ENCODE assay signal across 8 cellular contexts in genomic region chr13:105410602-105411001, GRCh38. TPM values are rescaled to one million over a fixed set of nuclear protein-coding genes. Genes with fewer than 3 reads are reported as not detected.
DNase-seq lines count a peak whose midpoint lies in the region; ATAC-seq and TF ChIP-seq lines count a peak whose summit lies in the region.

No MANE protein-coding gene starts in this region.

- H3K27me3 Mint-ChIP-seq in activated CD4-positive, alpha-beta memory T cell treated with anti-CD3 and anti-CD28 coated beads, Interleukin-2, amount 10 ng/mL, durations not matched to agents 7 days and 5 days = no peaks in the 10 kb centered on the region
- H3K27me3 Mint-ChIP-seq in effector memory CD8-positive, alpha-beta T cell = no peaks in the 10 kb centered on the region

- H3K36me3 Mint-ChIP-seq in activated CD4-positive, alpha-beta memory T cell treated with anti-CD3 and anti-CD28 coated beads, Interleukin-2, amount 10 ng/mL, durations not matched to agents 7 days and 5 days (ENCODE audit: low read depth) = no peaks in the 10 kb centered on the region
- H3K36me3 Mint-ChIP-seq in effector memory CD8-positive, alpha-beta T cell (ENCODE audit: insufficient read depth) = no peaks in the 10 kb centered on the region

- no peak overlapping the region for H3K4me3 Mint-ChIP-seq in activated CD4-positive, alpha-beta memory T cell treated with anti-CD3 and anti-CD28 coated beads, Interleukin-2, amount 10 ng/mL, durations not matched to agents 7 days and 5 days
- no peak overlapping the region for H3K4me3 Mint-ChIP-seq in effector memory CD8-positive, alpha-beta T cell

- peak; percentile 8 for DNase-seq in AG09309 (ENCODE audit: low read depth)
- DNase-seq in HT1080 (ENCODE audit: low read depth) = peak; percentile 16
- DNase-seq in activated CD4-positive, alpha-beta memory T cell treated with anti-CD3 and anti-CD28 coated beads, Interleukin-2, amount 10 ng/mL, durations not matched to agents 7 days and 5 days = peak; percentile 20
- peak; percentile 44 for DNase-seq in fibroblast of villous mesenchyme (ENCODE audit: low read depth)
- peak; percentile 72 for DNase-seq in pons (ENCODE audit: low spot score)
- DNase-seq in NCI-H774 (lab: John Stamatoyannopoulos, UW) = no peak
- DNase-seq in effector memory CD8-positive, alpha-beta T cell = no peak

- CTCF ChIA-PET in activated CD4-positive, alpha-beta memory T cell treated with anti-CD3 and anti-CD28 coated beads, Interleukin-2, amount 10 ng/mL, durations not matched to agents 7 days and 5 days (lab: Charles Lee) = interaction anchor here (0.7 to 1.3 kb wide), 3 partner anchors 10 to 1126 kb away, joined by 4 to 13 read pairs (median 5); no protein-coding TSS in a partner anchor

- no peak overlapping the region for H3K27ac Mint-ChIP-seq in activated CD4-positive, alpha-beta memory T cell treated with anti-CD3 and anti-CD28 coated beads, Interleukin-2, amount 10 ng/mL, durations not matched to agents 7 days and 5 days
- H3K27ac Mint-ChIP-seq in effector memory CD8-positive, alpha-beta T cell = no peak overlapping the region

- no peaks in the 10 kb centered on the region for H3K4me1 Mint-ChIP-seq in activated CD4-positive, alpha-beta memory T cell treated with anti-CD3 and anti-CD28 coated beads, Interleukin-2, amount 10 ng/mL, durations not matched to agents 7 days and 5 days
- no peaks in the 10 kb centered on the region for H3K4me1 Mint-ChIP-seq in effector memory CD8-positive, alpha-beta T cell (ENCODE audit: low read depth in 2 of 2)

- POLR2A ChIA-PET in activated CD4-positive, alpha-beta memory T cell treated with anti-CD3 and anti-CD28 coated beads, Interleukin-2, amount 10 ng/mL, durations not matched to agents 7 days and 5 days (lab: Charles Lee) = no interaction called here

- ATAC-seq in HG02852 (IDR thresholded peaks at IDR 0.05; ENCODE audit: unreplicated experiment) = no peak
- ATAC-seq in effector memory CD8-positive, alpha-beta T cell (replicated peaks) = no peak

- TF ChIP-seq CTCF in AG09309 (IDR thresholded peaks at IDR 0.05; ENCODE audit: control insufficient read depth, insufficient read depth, low read depth, low read length, missing control alignments) (peak; percentile 88), fibroblast of villous mesenchyme (IDR thresholded peaks at IDR 0.05; ENCODE audit: insufficient read depth, low read depth, low read length) (peak; percentile 76)

- no peaks in the 10 kb centered on the region for H3K9me3 Mint-ChIP-seq in activated CD4-positive, alpha-beta memory T cell treated with anti-CD3 and anti-CD28 coated beads, Interleukin-2, amount 10 ng/mL, durations not matched to agents 7 days and 5 days
- H3K9me3 Mint-ChIP-seq in effector memory CD8-positive, alpha-beta T cell = peaks cover 0 to 6% of the 10 kb centered on the region in 2 donors

- H3K4me3 ChIP-seq in AG09309 (ENCODE audit: control insufficient read depth, low read depth, low read length) (no peak overlapping the region), fibroblast of villous mesenchyme (ENCODE audit: low read depth, low read length) (peak overlapping the region; percentile 57)

RNA-seq across cellular contexts. Expression of gene DAOA, which starts 55.2 kb away (rescaled TPM):
- total RNA-seq in HT1080 (2014; rRNA removed; shearing (Covaris generic)) = not detected in 2 replicates
- not detected in 2 replicates for polyA plus RNA-seq in HT1080 (2015; cell fraction: cytosol; rRNA removed)
- polyA plus RNA-seq in HT1080 (2015; cell fraction: nucleus; rRNA removed) = not detected in 2 replicates
- not detected for total RNA-seq in activated CD4-positive, alpha-beta memory T cell treated with anti-CD3 and anti-CD28 coated beads, Interleukin-2, amount 10 ng/mL, durations not matched to agents 7 days and 5 days
- not detected in 2 replicates for total RNA-seq in fibroblast of villous mesenchyme

Comparison
In these comparisons a context has a peak if more than half of its experiments do, and no peak if none do; other contexts are left out.
1. DNase-seq: peak in AG09309 (single experiment), HT1080 (single experiment), activated CD4-positive, alpha-beta memory T cell treated with anti-CD3 and anti-CD28 coated beads, Interleukin-2, amount 10 ng/mL, durations not matched to agents 7 days and 5 days (single experiment), fibroblast of villous mesenchyme (single experiment) and pons (single experiment); none in NCI-H774 (single experiment) and effector memory CD8-positive, alpha-beta T cell (0 of 3).